In the genomic region with DNA sequence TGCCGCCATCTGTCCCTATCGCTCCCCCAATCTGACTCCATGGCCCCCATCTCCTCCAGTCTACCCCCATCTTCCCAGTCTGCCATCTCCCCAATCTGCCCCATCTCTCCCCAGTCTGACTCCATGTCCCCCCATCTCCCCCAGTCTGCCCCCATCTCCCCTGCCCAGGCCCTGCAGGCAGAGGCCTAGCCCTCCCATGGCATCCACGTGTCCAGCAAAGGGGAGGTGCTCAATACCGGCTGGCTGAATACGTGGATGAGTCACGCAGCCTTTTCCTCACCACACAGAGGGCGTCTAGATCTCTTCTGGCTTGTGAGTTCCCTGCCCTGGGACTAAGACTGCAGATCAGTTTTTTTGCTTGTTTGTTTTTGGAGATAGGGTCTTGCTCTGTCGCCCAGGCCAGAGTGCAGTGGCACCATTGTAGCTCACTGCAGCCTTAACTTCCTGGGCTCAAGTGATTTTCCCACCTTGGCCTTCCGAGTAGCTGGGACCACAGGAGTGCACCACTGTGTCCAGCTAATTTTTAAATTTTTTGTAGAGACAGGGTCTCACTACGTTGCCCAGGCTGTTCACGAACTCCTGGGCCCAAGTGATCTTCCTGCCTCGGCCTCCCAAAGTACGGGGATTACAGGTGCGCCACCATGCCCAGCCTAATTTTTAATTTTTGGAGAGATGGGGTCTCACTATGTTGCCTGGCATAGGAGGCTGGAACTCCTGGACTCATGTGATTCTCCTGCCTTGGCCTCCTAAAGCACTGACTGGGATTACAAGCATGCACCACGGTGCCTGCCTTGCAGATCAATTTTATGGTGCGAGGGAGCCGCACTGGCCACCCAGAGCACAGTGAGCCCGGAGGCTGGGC, we compare ENCODE assay signal across 8 cellular contexts. TPM values are rescaled to one million over a fixed set of nuclear protein-coding genes. Genes with fewer than 3 reads are reported as not detected.
A peak's percentile ranks its signal among the peaks of the same experiment; 100 is the strongest.
DNase-seq lines count a peak whose midpoint lies in the region; ATAC-seq, FAIRE-seq and TF ChIP-seq lines count a peak whose summit lies in the region.

No MANE protein-coding gene starts in this region.

- TF ChIP-seq RAD21 in H1 (IDR thresholded peaks at IDR 0.05 in 1 of 2, conservative IDR thresholded peaks at IDR 0.05 in 1 of 2; ENCODE audit: low read depth in 2 of 2, low read length in 2 of 2): no peak

- peak overlapping the region; percentile 68; the same call in 1 of the 2 replicates for H2BK12ac ChIP-seq in H1 (ENCODE audit: low read depth, low read length)

- DNase-seq in Ammon's horn (ENCODE audit: low spot score) (peak; percentile 88), NCI-H82 (lab: John Stamatoyannopoulos, UW) (peak; percentile 78), H1 (ENCODE audit: low read depth in 1 of 2, low spot score in 2 of 2) (no peak), medulla oblongata (ENCODE audit: extremely low spot score) (peak; percentile 95)
- DNase-seq in activated CD8-positive, alpha-beta memory T cell treated with anti-CD3 and anti-CD28 coated beads for 24 hours: peak; percentile 83
- DNase-seq in stimulated activated CD4-positive, alpha-beta T cell treated with anti-CD3 and anti-CD28 coated beads, TNF-alpha, amount 100 ng/mL, for 4 hours (ENCODE audit: low read depth in 3 of 3): peak; percentile 24 to 30 (median 25)

- no peak for TF ChIP-seq CTCF in H1 (IDR thresholded peaks at IDR 0.05; ENCODE audit: control extremely low read depth in 1 of 3, insufficient read depth in 1 of 3, low read depth in 1 of 3, low read length in 3 of 3)

- H2AFZ ChIP-seq in H1 (ENCODE audit: low read length): no peak overlapping the region

- peak overlapping the region in 3 of 4 experiments; percentile 29 to 80 (median 53); a peak in 4 of 7 replicates for H3K9ac ChIP-seq in H1 (replicated peaks in 1 of 4; ENCODE audit: extremely low read depth in 1 of 4, low read depth in 3 of 4, low read length in 3 of 4)

- peak overlapping the region; percentile 65 for H2AK5ac ChIP-seq in H1 (ENCODE audit: low read depth, low read length)

- H3K79me1 ChIP-seq in H1 (ENCODE audit: low read depth, low read length): peaks cover 5% of the 10 kb centered on the region

- H3K23me2 ChIP-seq in H1 (ENCODE audit: low read depth, low read length): peaks cover 12% of the 10 kb centered on the region; the same call in 1 of the 2 replicates

- no peaks in the 10 kb centered on the region; a peak in 1 of 8 replicates for H3K36me3 ChIP-seq in H1 (ENCODE audit: control insufficient read depth in 2 of 4, insufficient read depth in 4 of 4, low read length in 3 of 4)

- no peaks in the 10 kb centered on the region for H3K9me3 ChIP-seq in H1 (ENCODE audit: insufficient read depth in 2 of 2, low read depth in 1 of 2, low read length in 1 of 2)

- POLR2A ChIA-PET in H1 (lab: Charles Lee; ENCODE audit: partially characterized antibody): interaction anchor here (1.0 kb wide), 1 partner anchor 36 kb away, joined by 5 read pairs; no protein-coding TSS in a partner anchor

- H4K8ac ChIP-seq in H1 (ENCODE audit: extremely low read depth, insufficient read depth, low read length): peak overlapping the region; percentile 91; the same call in 1 of the 2 replicates

- H3K4me1 ChIP-seq in H1 (replicated peaks in 1 of 4; ENCODE audit: control insufficient read depth in 3 of 4, insufficient read depth in 4 of 4, low read length in 3 of 4): peaks cover 0 to 9% (median 3%) of the 10 kb centered on the region in 4 experiments; a peak in 5 of 7 replicates

- H4K5ac ChIP-seq in H1 (ENCODE audit: insufficient read length, low read depth, low read length): no peak overlapping the region

- H3K23ac ChIP-seq in H1 (ENCODE audit: insufficient read length): no peak overlapping the region

- H3K4me3 ChIP-seq in H1 (ENCODE audit: extremely low read depth in 1 of 4, insufficient read depth in 2 of 4, low read depth in 3 of 4, low read length in 4 of 4): peak overlapping the region in 2 of 4 experiments; percentile 54 to 68; a peak in 4 of 8 replicates

- no peaks in the 10 kb centered on the region; a peak in 1 of 7 replicates for H3K27me3 ChIP-seq in H1 (replicated peaks in 1 of 4; ENCODE audit: control insufficient read depth in 3 of 4, extremely low read depth in 1 of 4, insufficient read depth in 3 of 4, low read length in 3 of 4)

- ATAC-seq in GM21723 (IDR thresholded peaks at IDR 0.05; ENCODE audit: unreplicated experiment): peak; percentile 18
- no peak for ATAC-seq in HG03039 (IDR thresholded peaks at IDR 0.05; ENCODE audit: unreplicated experiment)

- H3K56ac ChIP-seq in H1 (replicated peaks; ENCODE audit: insufficient read length, low read depth, low read length): no peak overlapping the region

- H3K4ac ChIP-seq in H1 (replicated peaks; ENCODE audit: insufficient read length, low read depth, low read length): peak overlapping the region; percentile 4

- no peak overlapping the region for H2BK5ac ChIP-seq in H1 (ENCODE audit: low read depth, low read length)

- H2BK20ac ChIP-seq in H1 (ENCODE audit: low read length): no peak overlapping the region

- no peak for FAIRE-seq in H1 (lab: Jason Lieb, UNC)

- TF ChIP-seq POLR2A in H1 (IDR thresholded peaks at IDR 0.05; ENCODE audit: control extremely low read depth in 1 of 2, low read depth in 2 of 2, low read length in 2 of 2): no peak

- H2BK15ac ChIP-seq in H1 (ENCODE audit: low read length): no peak overlapping the region

- TF ChIP-seq EP300 in H1 (IDR thresholded peaks at IDR 0.05; ENCODE audit: borderline replicate concordance in 1 of 2, low read depth in 2 of 2, low read length in 2 of 2): no peak

- H4K20me1 ChIP-seq in H1 (replicated peaks in 1 of 2; ENCODE audit: control insufficient read depth in 1 of 2, insufficient read depth in 2 of 2, low read length in 2 of 2): peaks cover 8 to 18% of the 10 kb centered on the region in 2 experiments

- CTCF ChIA-PET in H1 (lab: Charles Lee; ENCODE audit: partially characterized antibody): interaction anchor here (0.8 to 1.3 kb wide), 2 partner anchors 16 to 37 kb away, joined by 3 to 4 read pairs; no protein-coding TSS in a partner anchor

- no peak overlapping the region for H2BK120ac ChIP-seq in H1 (replicated peaks; ENCODE audit: low read depth, low read length)

- H4K91ac ChIP-seq in H1 (replicated peaks; ENCODE audit: insufficient read length, low read length): peak overlapping the region; percentile 93

- WGBS in H1 (ENCODE audit: extremely low coverage in 1 of 2, insufficient coverage in 1 of 2, insufficient read length in 1 of 2, insufficient replicate concordance in 2 of 2, low coverage in 1 of 2, low lambda C conversion rate in 2 of 2, missing lambda C conversion rate in 1 of 2), 2 experiments: 80% methylated on average over 18 of the region's 18 CpGs; no CpG with 5 or more reads in 1 of the 2 experiments

- H3K18ac ChIP-seq in H1 (ENCODE audit: extremely low read depth, low read length): no peak overlapping the region; the same call in none of the 2 replicates

- peak overlapping the region; percentile 34 to 67 for H3K4me2 ChIP-seq in H1 (ENCODE audit: insufficient read depth in 1 of 2, low read depth in 2 of 2, low read length in 2 of 2)

- H3K79me2 ChIP-seq in H1 (ENCODE audit: control insufficient read depth in 1 of 2, insufficient read depth in 2 of 2, low read length in 2 of 2): peaks cover 0 to 5% of the 10 kb centered on the region in 2 experiments; a peak in 2 of 4 replicates

- H3K14ac ChIP-seq in H1 (ENCODE audit: insufficient read length): no peak overlapping the region

- no peak overlapping the region; the same call in 1 of the 2 replicates for H3K27ac ChIP-seq in H1 (ENCODE audit: low read depth, low read length)

TF ChIP-seq in H1, 55 proteins besides CTCF, POLR2A, EP300 and RAD21 (continues in another document):
- no peak for TF ChIP-seq TEAD4 (IDR thresholded peaks at IDR 0.05; ENCODE audit: low read depth, low read length)

RNA-seq across cellular contexts. Expression of gene GPR146, which starts 15.3 kb away (rescaled TPM):
- total RNA-seq in H1 (2021; fragmentation: NEBNext Ultra II Directional; extraction: Animal tissue kit (Norgen Biotek cat#: 25700)): 0.54 and 1.8 TPM in 2 replicates
- 2.7 and 3.9 TPM in 2 replicates for polyA plus RNA-seq in H1 (2011; rRNA removed)
- polyA plus RNA-seq in H1 (2011; cell fraction: cytosol; rRNA removed): 2.5 TPM
- polyA plus RNA-seq in H1 (2011; cell fraction: nucleus; rRNA removed): 3.3 TPM
- polyA plus RNA-seq in H1 (2012, experiment 1 of 2): 0.62 to 1.8 TPM (median 1.3 TPM) in 4 replicates
- polyA plus RNA-seq in H1 (2012, experiment 2 of 2): 2.0 TPM
- polyA plus RNA-seq in H1 (2013, experiment 1 of 2): 1.1 TPM
- polyA plus RNA-seq in H1 (2013, experiment 2 of 2): 0.79 TPM
- polyA minus RNA-seq in H1 (2011; rRNA and poly(A)+ RNA removed): 2.9 and 4.5 TPM in 2 replicates
- 0.81 TPM for polyA minus RNA-seq in H1 (2011; cell fraction: cytosol; rRNA and poly(A)+ RNA removed)
- 3.9 TPM for polyA minus RNA-seq in H1 (2011; cell fraction: nucleus; rRNA and poly(A)+ RNA removed)

RNA-seq across cellular contexts. Expression of gene CYP2W1, which starts 46.0 kb away (rescaled TPM):
- total RNA-seq in H1 (2021; fragmentation: NEBNext Ultra II Directional; extraction: Animal tissue kit (Norgen Biotek cat#: 25700)): not detected in 2 replicates
- polyA plus RNA-seq in H1 (2011; rRNA removed): 0.05 TPM in 1 of 2 replicates, not detected in the other
- polyA plus RNA-seq in H1 (2011; cell fraction: cytosol; rRNA removed): 0.04 TPM
- polyA plus RNA-seq in H1 (2011; cell fraction: nucleus; rRNA removed): 0.16 TPM
- 0.08 to 0.14 TPM (median 0.13 TPM) in 3 of 4 replicates, not detected in the other for polyA plus RNA-seq in H1 (2012, experiment 1 of 2)
- polyA plus RNA-seq in H1 (2012, experiment 2 of 2): not detected
- polyA plus RNA-seq in H1 (2013, experiment 1 of 2): not detected
- 0.04 TPM for polyA plus RNA-seq in H1 (2013, experiment 2 of 2)
- not detected in 2 replicates for polyA minus RNA-seq in H1 (2011; rRNA and poly(A)+ RNA removed)
- not detected for polyA minus RNA-seq in H1 (2011; cell fraction: cytosol; rRNA and poly(A)+ RNA removed)
- not detected for polyA minus RNA-seq in H1 (2011; cell fraction: nucleus; rRNA and poly(A)+ RNA removed)

RNA-seq across cellular contexts. Expression of gene COX19, which starts 53.7 kb away (rescaled TPM):
- total RNA-seq in H1 (2021; fragmentation: NEBNext Ultra II Directional; extraction: Animal tissue kit (Norgen Biotek cat#: 25700)): 7.9 and 9.0 TPM in 2 replicates
- polyA plus RNA-seq in H1 (2011; rRNA removed): 3.9 and 5.8 TPM in 2 replicates
- polyA plus RNA-seq in H1 (2011; cell fraction: cytosol; rRNA removed): 5.7 TPM
- 8.0 TPM for polyA plus RNA-seq in H1 (2011; cell fraction: nucleus; rRNA removed)
- polyA plus RNA-seq in H1 (2012, experiment 1 of 2): 5.4 to 7.9 TPM (median 6.1 TPM) in 4 replicates
- polyA plus RNA-seq in H1 (2012, experiment 2 of 2): 3.6 TPM
- polyA plus RNA-seq in H1 (2013, experiment 1 of 2): 7.3 TPM
- 7.1 TPM for polyA plus RNA-seq in H1 (2013, experiment 2 of 2)
- polyA minus RNA-seq in H1 (2011; rRNA and poly(A)+ RNA removed): 4.2 and 7.6 TPM in 2 replicates
- 3.3 TPM for polyA minus RNA-seq in H1 (2011; cell fraction: cytosol; rRNA and poly(A)+ RNA removed)
- polyA minus RNA-seq in H1 (2011; cell fraction: nucleus; rRNA and poly(A)+ RNA removed): 13.6 TPM

RNA-seq across cellular contexts. Expression of gene GPER1, which starts 58.9 kb away (rescaled TPM):
- total RNA-seq in H1 (2021; fragmentation: NEBNext Ultra II Directional; extraction: Animal tissue kit (Norgen Biotek cat#: 25700)): 0.24 and 0.52 TPM in 2 replicates
- polyA plus RNA-seq in H1 (2011; rRNA removed): 0.47 and 0.78 TPM in 2 replicates
- 0.56 TPM for polyA plus RNA-seq in H1 (2011; cell fraction: cytosol; rRNA removed)
- polyA plus RNA-seq in H1 (2011; cell fraction: nucleus; rRNA removed): 1.00 TPM
- 0.36 to 0.68 TPM (median 0.62 TPM) in 4 replicates for polyA plus RNA-seq in H1 (2012, experiment 1 of 2)
- 0.17 TPM for polyA plus RNA-seq in H1 (2012, experiment 2 of 2)
- polyA plus RNA-seq in H1 (2013, experiment 1 of 2): 0.20 TPM
- 0.20 TPM for polyA plus RNA-seq in H1 (2013, experiment 2 of 2)
- polyA minus RNA-seq in H1 (2011; rRNA and poly(A)+ RNA removed): 0.16 and 0.27 TPM in 2 replicates
- not detected for polyA minus RNA-seq in H1 (2011; cell fraction: cytosol; rRNA and poly(A)+ RNA removed)
- polyA minus RNA-seq in H1 (2011; cell fraction: nucleus; rRNA and poly(A)+ RNA removed): 0.70 TPM

Comparison
In these comparisons a context has a peak if more than half of its experiments do, and no peak if none do; other contexts are left out.
1. DNase-seq: peak in Ammon's horn (single experiment), NCI-H82 (single experiment), activated CD8-positive, alpha-beta memory T cell treated with anti-CD3 and anti-CD28 coated beads for 24 hours (single experiment), medulla oblongata (single experiment) and stimulated activated CD4-positive, alpha-beta T cell treated with anti-CD3 and anti-CD28 coated beads, TNF-alpha, amount 100 ng/mL, for 4 hours (3 of 3); none in H1 (0 of 2).